15 cellular contexts compared by ENCODE assay signal in genomic region chr7:26157520-26158105, GRCh38. TPM values are rescaled to one million over a fixed set of nuclear protein-coding genes. Genes with fewer than 3 reads are reported as not detected.
DNase-seq lines count a peak whose midpoint lies in the region; FAIRE-seq and TF ChIP-seq lines count a peak whose summit lies in the region.
"Had no signal": no experiment of that assay in that cellular context is flagged by ENCODE, and none has a peak within 500 bp of the region (broad histone marks: within the 10 kb centered on the region; RNA-seq: fewer than 3 reads in every experiment).

No MANE protein-coding gene starts in this region.

- no peak overlapping the region for H4K12ac ChIP-seq in trophoblast cell (ENCODE audit: low read depth, low read length)

- H3K4me3 Mint-ChIP-seq in activated T-cell treated with anti-CD3 and anti-CD28 coated beads, Interleukin-2, amount 50 U/mL, for 24 hours: peak overlapping the region; percentile 89
- H3K4me3 Mint-ChIP-seq in astrocyte (ENCODE audit: unreplicated experiment): peak overlapping the region; percentile 20
- H3K4me3 Mint-ChIP-seq: mesothelial cell of epicardium had no signal

- H3K79me1 ChIP-seq in trophoblast cell (ENCODE audit: low read length): peaks cover 18% of the 10 kb centered on the region

- TF ChIP-seq CTCF in MM.1S (IDR thresholded peaks at IDR 0.05; ENCODE audit: low read length) (no peak), astrocyte (IDR thresholded peaks at IDR 0.05; ENCODE audit: insufficient read depth, low read depth, low read length) (no peak)

- peaks cover 85% of the 10 kb centered on the region for H3K4me1 Mint-ChIP-seq in activated T-cell treated with anti-CD3 and anti-CD28 coated beads, Interleukin-2, amount 50 U/mL, for 24 hours (ENCODE audit: low read depth)
- peaks cover 71% of the 10 kb centered on the region for H3K4me1 Mint-ChIP-seq in astrocyte (ENCODE audit: low read depth, unreplicated experiment)

- no peak overlapping the region for H3K14ac ChIP-seq in trophoblast cell (ENCODE audit: low read length)

- H3K27me3 Mint-ChIP-seq in activated T-cell treated with anti-CD3 and anti-CD28 coated beads, Interleukin-2, amount 50 U/mL, for 24 hours: no peaks in the 10 kb centered on the region
- H3K27me3 Mint-ChIP-seq in astrocyte (ENCODE audit: low read depth, unreplicated experiment): no peaks in the 10 kb centered on the region

- H3K4me3 ChIP-seq in MM.1S (ENCODE audit: low read length) (peak overlapping the region; percentile 44), astrocyte (ENCODE audit: insufficient read depth, low read depth, low read length) (no peak overlapping the region), trophoblast cell (ENCODE audit: low read depth, low read length) (no peak overlapping the region)

- no peak for DNase-seq in activated T-cell treated with anti-CD3 and anti-CD28 coated beads, Interleukin-2, amount 50 U/mL, for 24 hours
- no peak for DNase-seq in activated T-cell treated with anti-CD3 and anti-CD28 coated beads, Interleukin-2, amount 50 U/mL, for 1 hour
- no peak for DNase-seq in MM.1S
- no peak for DNase-seq in astrocyte (ENCODE audit: low read depth)
- peak; percentile 77 to 93 for DNase-seq in trophoblast cell
- DNase-seq in AG08396 (ENCODE audit: low spot score): no peak
- no peak for DNase-seq in nucleus accumbens (lab: John Stamatoyannopoulos, UW)
- no peak for DNase-seq in midbrain (lab: John Stamatoyannopoulos, UW)
- DNase-seq: activated CD4-positive, CD25-positive, alpha-beta regulatory T cell treated with anti-CD3 and anti-CD28 coated beads, Interleukin-2, amount 50 U/mL, for 72 hours; NCI-H1436; NCI-H524 treated with DMSO at 0.1 percent for 48 hours; posterior cingulate gyrus had no signal

- peak overlapping the region; percentile 18 for H2BK120ac ChIP-seq in trophoblast cell (ENCODE audit: insufficient read depth, low read length, poor library complexity)

- H4K91ac ChIP-seq in trophoblast cell (ENCODE audit: low read depth, low read length): no peak overlapping the region

- peaks cover 43% of the 10 kb centered on the region for H3K4me1 ChIP-seq in MM.1S (ENCODE audit: low read length)
- peaks cover 52% of the 10 kb centered on the region for H3K4me1 ChIP-seq in astrocyte (ENCODE audit: insufficient read depth, low read length)
- H3K4me1 ChIP-seq in trophoblast cell (ENCODE audit: control insufficient read depth in 1 of 2, insufficient read depth in 2 of 2, low read length in 2 of 2): peaks cover 18 to 42% of the 10 kb centered on the region in 2 experiments

- peaks cover 70% of the 10 kb centered on the region for H3K36me3 Mint-ChIP-seq in activated T-cell treated with anti-CD3 and anti-CD28 coated beads, Interleukin-2, amount 50 U/mL, for 24 hours (ENCODE audit: low read depth)
- peaks cover 5% of the 10 kb centered on the region for H3K36me3 Mint-ChIP-seq in astrocyte (ENCODE audit: low read depth, unreplicated experiment)
- H3K36me3 Mint-ChIP-seq: mesothelial cell of epicardium had no signal

- H3K27me3 ChIP-seq in MM.1S (replicated peaks; ENCODE audit: insufficient read depth, low read length) (no peaks in the 10 kb centered on the region), astrocyte (ENCODE audit: insufficient read depth, low read length) (no peaks in the 10 kb centered on the region), trophoblast cell (ENCODE audit: insufficient read depth, low read length) (peaks cover under 1% of the 10 kb centered on the region)

- peak overlapping the region; percentile 97 for H3K27ac Mint-ChIP-seq in activated T-cell treated with anti-CD3 and anti-CD28 coated beads, Interleukin-2, amount 50 U/mL, for 24 hours
- H3K27ac Mint-ChIP-seq in astrocyte (ENCODE audit: unreplicated experiment): peak overlapping the region; percentile 100

- no peaks in the 10 kb centered on the region for H3K9me2 ChIP-seq in MM.1S (replicated peaks; ENCODE audit: insufficient read depth, low read length)

- no peak overlapping the region for H2BK5ac ChIP-seq in trophoblast cell (ENCODE audit: low read depth, low read length, poor library complexity)

- no peak overlapping the region for H2AK5ac ChIP-seq in trophoblast cell (ENCODE audit: low read length)

- no peak overlapping the region for H2BK12ac ChIP-seq in trophoblast cell (ENCODE audit: low read length)

- H3K23ac ChIP-seq in trophoblast cell (ENCODE audit: low read length): no peak overlapping the region

- H3K79me2 ChIP-seq in MM.1S (ENCODE audit: low read length) (peaks cover 91% of the 10 kb centered on the region), astrocyte (ENCODE audit: insufficient read depth, low read length) (peaks cover 43% of the 10 kb centered on the region), trophoblast cell (ENCODE audit: control insufficient read depth, insufficient read depth, low read length, poor library complexity) (peaks cover 4% of the 10 kb centered on the region)

- H3K9ac ChIP-seq in MM.1S (ENCODE audit: low read length) (peak overlapping the region; percentile 43; the same call in 1 of the 2 replicates), astrocyte (ENCODE audit: low read length) (no peak overlapping the region), trophoblast cell (ENCODE audit: low read length) (no peak overlapping the region)

- H3K4me2 ChIP-seq in MM.1S (ENCODE audit: low read depth, low read length) (peak overlapping the region; percentile 85), astrocyte (ENCODE audit: low read length) (no peak overlapping the region), trophoblast cell (ENCODE audit: low read length) (no peak overlapping the region)

- H3K18ac ChIP-seq in trophoblast cell (ENCODE audit: low read length): no peak overlapping the region

- peaks cover 3% of the 10 kb centered on the region for H3K9me3 Mint-ChIP-seq in activated T-cell treated with anti-CD3 and anti-CD28 coated beads, Interleukin-2, amount 50 U/mL, for 24 hours
- no peaks in the 10 kb centered on the region for H3K9me3 Mint-ChIP-seq in astrocyte (ENCODE audit: unreplicated experiment)
- H3K9me3 Mint-ChIP-seq: mesothelial cell of epicardium had no signal

- no peak overlapping the region for H3K4ac ChIP-seq in trophoblast cell (ENCODE audit: low read depth, low read length)

- H3K27ac ChIP-seq in MM.1S (ENCODE audit: low read length) (peak overlapping the region; percentile 84), astrocyte (ENCODE audit: low read depth, low read length) (peak overlapping the region; percentile 90), trophoblast cell (ENCODE audit: low read depth, low read length) (no peak overlapping the region)

- FAIRE-seq in astrocyte (lab: Jason Lieb, UNC): no peak
- FAIRE-seq: colon, HepG2 had no signal

- no peak overlapping the region for H4K8ac ChIP-seq in trophoblast cell (ENCODE audit: low read depth, low read length)

- no peaks in the 10 kb centered on the region for H4K20me1 ChIP-seq in MM.1S (ENCODE audit: insufficient read depth, low read length)
- H4K20me1 ChIP-seq in astrocyte (ENCODE audit: insufficient read depth, low read length): peaks cover 5% of the 10 kb centered on the region

- H3K9me3 ChIP-seq in MM.1S (replicated peaks; ENCODE audit: insufficient read depth, low read length) (no peaks in the 10 kb centered on the region), astrocyte (ENCODE audit: insufficient read depth, low read depth, low read length) (no peaks in the 10 kb centered on the region), trophoblast cell (ENCODE audit: insufficient read depth, low read depth, low read length) (peaks cover 5% of the 10 kb centered on the region)

- no CpG with 5 or more reads among the region's 4 CpGs for WGBS in trophoblast cell (ENCODE audit: extremely low coverage, insufficient coverage, insufficient read length)

- no peaks in the 10 kb centered on the region for H3K36me3 ChIP-seq in MM.1S (replicated peaks; ENCODE audit: insufficient read depth, low read length)
- no peaks in the 10 kb centered on the region for H3K36me3 ChIP-seq in astrocyte (ENCODE audit: insufficient read depth, low read length)
- no peaks in the 10 kb centered on the region for H3K36me3 ChIP-seq in trophoblast cell (ENCODE audit: control insufficient read depth in 1 of 2, insufficient read depth in 2 of 2, low read length in 2 of 2)

- peaks cover 41% of the 10 kb centered on the region for H3F3A ChIP-seq in MM.1S (ENCODE audit: insufficient read depth, low read length)

- no peak overlapping the region for H2AFZ ChIP-seq in MM.1S (ENCODE audit: low read length)
- H2AFZ ChIP-seq in astrocyte (ENCODE audit: low read depth, low read length): no peak overlapping the region
- H2AFZ ChIP-seq in trophoblast cell (ENCODE audit: insufficient read depth, low read length, poor library complexity): no peak overlapping the region

RNA-seq across cellular contexts. Expression of gene NFE2L3, which starts 5.6 kb away (rescaled TPM):
- 49.0 and 50.4 TPM in 2 replicates for total RNA-seq in astrocyte
- polyA plus RNA-seq in trophoblast cell (2013): 142 and 159 TPM in 2 replicates

RNA-seq across cellular contexts. Expression of gene HNRNPA2B1, which starts 42.9 kb away (rescaled TPM):
- 361 and 415 TPM in 2 replicates for total RNA-seq in astrocyte
- polyA plus RNA-seq in trophoblast cell (2013): 576 and 608 TPM in 2 replicates

RNA-seq across cellular contexts. Expression of gene CBX3, which starts 43.9 kb away (rescaled TPM):
- total RNA-seq in astrocyte: 141 and 148 TPM in 2 replicates
- polyA plus RNA-seq in trophoblast cell (2013): 270 TPM in 2 replicates

Comparison
In these comparisons a context has a peak if more than half of its experiments do, and no peak if none do; other contexts are left out.
1. DNase-seq: peak in trophoblast cell (2 of 2); none in activated T-cell treated with anti-CD3 and anti-CD28 coated beads, Interleukin-2, amount 50 U/mL, for 24 hours (single experiment), activated T-cell treated with anti-CD3 and anti-CD28 coated beads, Interleukin-2, amount 50 U/mL, for 1 hour (single experiment), MM.1S (single experiment), astrocyte (single experiment), AG08396 (single experiment), nucleus accumbens (0 of 56) and midbrain (single experiment).